Comparison of ENCODE assay signal across 21 cellular contexts in genomic region chr4:185800266-185800945, GRCh38. TPM values are rescaled to one million over a fixed set of nuclear protein-coding genes. Genes with fewer than 3 reads are reported as not detected.
DNase-seq lines count a peak whose midpoint lies in the region; TF ChIP-seq lines count a peak whose summit lies in the region.
"Had no signal": no experiment of that assay in that cellular context is flagged by ENCODE, and none has a peak within 500 bp of the region (broad histone marks: within the 10 kb centered on the region; RNA-seq: fewer than 3 reads in every experiment).

No MANE protein-coding gene starts in this region.

- H3K18ac ChIP-seq in mesenchymal stem cell (ENCODE audit: low read depth in 1 of 2, low read length in 2 of 2) = no peak overlapping the region

- no peak for TF ChIP-seq CTCF in Caco-2 (IDR thresholded peaks at IDR 0.05; ENCODE audit: insufficient read depth in 1 of 2, low read depth in 1 of 2, low read length in 1 of 2, severe bottlenecking in 1 of 2, unreplicated experiment in 1 of 2)
- no peak for TF ChIP-seq CTCF in left ventricle myocardium inferior (IDR thresholded peaks at IDR 0.05; ENCODE audit: borderline replicate concordance)

- H3K9ac ChIP-seq in mesenchymal stem cell (ENCODE audit: low read length) = no peak overlapping the region

- H3K36me3 Mint-ChIP-seq in Caco-2 (ENCODE audit: insufficient read depth, unreplicated experiment) = peaks cover 11% of the 10 kb centered on the region
- H3K36me3 Mint-ChIP-seq: CD14-positive monocyte had no signal

- H2AFZ ChIP-seq in mesenchymal stem cell (ENCODE audit: low read depth, low read length) = no peak overlapping the region
- H2AFZ ChIP-seq: PC-9 had no signal

- H3K27ac ChIP-seq in left ventricle myocardium inferior (replicated peaks) = peak overlapping the region; percentile 82
- no peak overlapping the region for H3K27ac ChIP-seq in mesenchymal stem cell (ENCODE audit: low read length, poor library complexity, severe bottlenecking)
- H3K27ac ChIP-seq in effector memory CD4-positive, alpha-beta T cell (ENCODE audit: insufficient read depth, low read length, poor library complexity, severe bottlenecking) = no peak overlapping the region
- H3K27ac ChIP-seq: PC-9 had no signal

- H2BK15ac ChIP-seq in mesenchymal stem cell (ENCODE audit: low read depth, poor library complexity, severe bottlenecking) = no peak overlapping the region

- H3K4me3 Mint-ChIP-seq in Caco-2 (ENCODE audit: unreplicated experiment) = no peak overlapping the region
- H3K4me3 Mint-ChIP-seq: B cell, CD14-positive monocyte, HFFc6 had no signal

- no peak overlapping the region for H3K23ac ChIP-seq in mesenchymal stem cell (ENCODE audit: low read length in 2 of 2)

- H3K4me3 ChIP-seq in Caco-2 (ENCODE audit: low read depth, low read length) (no peak overlapping the region), left ventricle myocardium inferior (peak overlapping the region; percentile 37), mesenchymal stem cell (ENCODE audit: insufficient read depth in 1 of 2, low read depth in 1 of 2, low read length in 2 of 2) (no peak overlapping the region)
- no peak overlapping the region for H3K4me3 ChIP-seq in effector memory CD4-positive, alpha-beta T cell (ENCODE audit: insufficient read depth, low read depth, low read length, poor library complexity, severe bottlenecking)
- H3K4me3 ChIP-seq: PC-9 had no signal

- no peak overlapping the region for H2BK120ac ChIP-seq in mesenchymal stem cell (ENCODE audit: low read depth, low read length)

- no peak overlapping the region for H3K4me2 ChIP-seq in mesenchymal stem cell (ENCODE audit: low read length, poor library complexity, severe bottlenecking)
- H3K4me2 ChIP-seq: PC-9 had no signal

- H4K91ac ChIP-seq in mesenchymal stem cell (ENCODE audit: low read length) = no peak overlapping the region

- no TSS peak for BruUV-seq in Caco-2 (replicated peaks; lab: Mats Ljungman, UMichigan)

- WGBS in mesenchymal stem cell = 89% methylated on average over 7 of the region's 7 CpGs

- POLR2A ChIA-PET in Caco-2 (lab: Charles Lee) = no interaction called here

- H3K9me3 Mint-ChIP-seq in Caco-2 (ENCODE audit: unreplicated experiment) = peaks cover 24% of the 10 kb centered on the region
- H3K9me3 Mint-ChIP-seq: HFFc6 had no signal

- H3K27me3 ChIP-seq in Caco-2 (replicated peaks; ENCODE audit: control insufficient read depth, insufficient read depth, low read length) (no peaks in the 10 kb centered on the region), left ventricle myocardium inferior (ENCODE audit: low read depth) (no peaks in the 10 kb centered on the region), mesenchymal stem cell (ENCODE audit: control insufficient read depth in 1 of 2, insufficient read depth in 1 of 2, low read length in 2 of 2) (peaks cover 0 to 4% of the 10 kb centered on the region in 2 experiments)
- no peaks in the 10 kb centered on the region for H3K27me3 ChIP-seq in effector memory CD4-positive, alpha-beta T cell (replicated peaks; ENCODE audit: control insufficient read depth, insufficient read depth, low read length, poor library complexity, severe bottlenecking)

- H3K4ac ChIP-seq in mesenchymal stem cell (ENCODE audit: low read depth in 1 of 2, low read length in 2 of 2) = no peak overlapping the region

- no peak overlapping the region for H3K14ac ChIP-seq in mesenchymal stem cell (ENCODE audit: low read length in 2 of 2)

- no peak for DNase-seq in Caco-2
- DNase-seq in amniotic epithelial cell (ENCODE audit: low read depth) = peak; percentile 71
- DNase-seq in left ventricle myocardium inferior = no peak
- DNase-seq in mesenchymal stem cell = peak; percentile 24
- no peak for DNase-seq in head of caudate nucleus
- no peak for DNase-seq in effector memory CD4-positive, alpha-beta T cell
- no peak for DNase-seq in stimulated activated CD8-positive, alpha-beta memory T cell treated with anti-CD3 and anti-CD28 coated beads, Interleukin-4, amount 100 ng/mL, for 48 hours
- DNase-seq in activated CD8-positive, alpha-beta memory T cell treated with anti-CD3 and anti-CD28 coated beads for 24 hours = no peak
- DNase-seq: EL, GF-D8, HFFc6, KBM-7, MM.1S, NCI-H1048, NCI-H1417 treated with DMSO at 0.1 percent for 48 hours, NCI-H187, PC-9, RPMI8226, SIG-M5 had no signal

- H2AK5ac ChIP-seq in mesenchymal stem cell (ENCODE audit: low read length, severe bottlenecking) = no peak overlapping the region

- H3K79me1 ChIP-seq in mesenchymal stem cell (replicated peaks; ENCODE audit: low read length, poor library complexity, severe bottlenecking) = no peaks in the 10 kb centered on the region

- no peak overlapping the region for H2BK5ac ChIP-seq in mesenchymal stem cell (ENCODE audit: low read depth, low read length, poor library complexity, severe bottlenecking)

- H2BK12ac ChIP-seq in mesenchymal stem cell (ENCODE audit: low read length in 2 of 2) = no peak overlapping the region

- CTCF ChIA-PET in Caco-2 (lab: Charles Lee) = no interaction called here

- H3K36me3 ChIP-seq in Caco-2 (ENCODE audit: control insufficient read depth, insufficient read depth, low read length) (no peaks in the 10 kb centered on the region; the same call in 1 of the 2 replicates), left ventricle myocardium inferior (peaks cover 8% of the 10 kb centered on the region), mesenchymal stem cell (ENCODE audit: control insufficient read depth in 1 of 2, insufficient read depth in 2 of 2, low read depth in 1 of 2, low read length in 2 of 2) (no peaks in the 10 kb centered on the region)
- no peaks in the 10 kb centered on the region for H3K36me3 ChIP-seq in effector memory CD4-positive, alpha-beta T cell (ENCODE audit: control insufficient read depth, insufficient read depth, low read length)

- H3K4me1 ChIP-seq in Caco-2 (peaks cover 6% of the 10 kb centered on the region; the same call in 1 of the 2 replicates), left ventricle myocardium inferior (peaks cover 76% of the 10 kb centered on the region), mesenchymal stem cell (ENCODE audit: control insufficient read depth, insufficient read depth, low read depth, low read length) (peaks cover 1% of the 10 kb centered on the region)
- no peaks in the 10 kb centered on the region for H3K4me1 ChIP-seq in effector memory CD4-positive, alpha-beta T cell (ENCODE audit: control insufficient read depth, insufficient read depth, low read length, poor library complexity, severe bottlenecking)

- H3K4me1 Mint-ChIP-seq in Caco-2 (ENCODE audit: low read depth, unreplicated experiment) = peaks cover 21% of the 10 kb centered on the region
- H3K4me1 Mint-ChIP-seq: B cell, CD14-positive monocyte had no signal

- no peaks in the 10 kb centered on the region for H3K27me3 Mint-ChIP-seq in Caco-2 (ENCODE audit: insufficient read depth, unreplicated experiment)

- intact Hi-C loops in Caco-2 (cut with micrococcal nuclease; ENCODE audit: unreplicated experiment) (no loop called here), left ventricle myocardium inferior (cut with micrococcal nuclease) (no loop called here), head of caudate nucleus (cut with DNase I) (no loop called here)

- no peaks in the 10 kb centered on the region for H3K9me3 ChIP-seq in Caco-2
- H3K9me3 ChIP-seq in left ventricle myocardium inferior (replicated peaks) = no peaks in the 10 kb centered on the region
- H3K9me3 ChIP-seq in mesenchymal stem cell (ENCODE audit: control insufficient read depth, low read length) = no peaks in the 10 kb centered on the region
- no peaks in the 10 kb centered on the region for H3K9me3 ChIP-seq in effector memory CD4-positive, alpha-beta T cell (ENCODE audit: control insufficient read depth, low read length)

- peak overlapping the region; percentile 34 for H3K27ac Mint-ChIP-seq in Caco-2 (ENCODE audit: unreplicated experiment)
- H3K27ac Mint-ChIP-seq: B cell, CD14-positive monocyte, HFFc6 had no signal

- no peak overlapping the region for H4K8ac ChIP-seq in mesenchymal stem cell (ENCODE audit: low read length)

RNA-seq across cellular contexts. Expression of gene SORBS2, which starts 11.6 kb away (rescaled TPM):
- 47.7 and 59.7 TPM in 2 replicates for total RNA-seq in Caco-2 (2022)
- total RNA-seq in left ventricle myocardium inferior = 1,282 TPM
- 3.0 TPM for polyA plus RNA-seq in mesenchymal stem cell (2013, experiment 1 of 2)
- 4.4 TPM for polyA plus RNA-seq in mesenchymal stem cell (2013, experiment 2 of 2)
- polyA plus RNA-seq: CD14-positive monocyte had no signal

Comparison
In these comparisons a context has a peak if more than half of its experiments do, and no peak if none do; other contexts are left out.
1. DNase-seq: peak in amniotic epithelial cell (single experiment) and mesenchymal stem cell (single experiment); none in Caco-2 (0 of 2), left ventricle myocardium inferior (single experiment), head of caudate nucleus (0 of 42), effector memory CD4-positive, alpha-beta T cell (0 of 3), stimulated activated CD8-positive, alpha-beta memory T cell treated with anti-CD3 and anti-CD28 coated beads, Interleukin-4, amount 100 ng/mL, for 48 hours (single experiment) and activated CD8-positive, alpha-beta memory T cell treated with anti-CD3 and anti-CD28 coated beads for 24 hours (single experiment).
2. RNA of gene SORBS2, which starts 11.6 kb away (total RNA-seq): 1,282 TPM in left ventricle myocardium inferior (single experiment); 47.7 to 59.7 TPM in Caco-2; every median in the first group is over 10 times any median in the second.